In the genomic region with DNA sequence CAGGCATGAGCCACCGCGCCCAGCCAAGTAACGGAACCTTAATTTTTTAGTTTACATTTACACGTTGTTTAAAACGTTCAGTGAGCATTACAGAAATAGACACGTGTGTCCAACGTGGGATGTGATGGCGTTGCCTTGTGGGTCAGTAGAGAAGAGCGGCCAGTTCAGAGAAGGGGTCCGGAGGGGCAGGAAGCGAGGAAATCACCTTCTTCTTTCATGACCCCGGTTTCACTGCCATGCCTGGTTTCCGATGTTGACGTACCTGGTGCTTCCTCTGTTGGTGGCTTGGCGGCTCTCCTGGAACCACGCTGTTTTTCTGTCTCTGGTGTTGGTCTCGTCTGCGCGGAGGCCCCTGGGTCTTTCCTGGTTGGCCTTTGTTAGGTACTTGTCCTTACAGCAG, we compare ENCODE assay signal across 15 cellular contexts. TPM values are rescaled to one million over a fixed set of nuclear protein-coding genes. Genes with fewer than 3 reads are reported as not detected.
DNase-seq lines count a peak whose midpoint lies in the region; TF ChIP-seq lines count a peak whose summit lies in the region.
"Had no signal": no experiment of that assay in that cellular context is flagged by ENCODE, and none has a peak within 500 bp of the region (broad histone marks: within the 10 kb centered on the region; RNA-seq: fewer than 3 reads in every experiment).

No MANE protein-coding gene starts in this region.

- CTCF ChIA-PET in A673 (lab: Charles Lee), result no interaction called here

- POLR2A ChIA-PET in A673 (lab: Charles Lee; ENCODE audit: low non-redundant PET), result no interaction called here

- H3K9ac ChIP-seq in SK-N-MC (ENCODE audit: insufficient read length), result no peak overlapping the region

- peak overlapping the region; percentile 62 for H3K27ac Mint-ChIP-seq in activated naive CD4-positive, alpha-beta T cell treated with anti-CD3 and anti-CD28 coated beads, Interleukin-2, amount 50 U/mL, for 24 hours
- no peak overlapping the region for H3K27ac Mint-ChIP-seq in neural crest cell (ENCODE audit: unreplicated experiment)
- H3K27ac Mint-ChIP-seq: CD4-positive, alpha-beta T cell had no signal

- H3K27me3 Mint-ChIP-seq in activated naive CD4-positive, alpha-beta T cell treated with anti-CD3 and anti-CD28 coated beads, Interleukin-2, amount 50 U/mL, for 24 hours, result no peaks in the 10 kb centered on the region
- H3K27me3 Mint-ChIP-seq in neural crest cell (ENCODE audit: low read depth), result no peaks in the 10 kb centered on the region
- H3K27me3 Mint-ChIP-seq: CD4-positive, alpha-beta T cell had no signal

- H3K4me1 Mint-ChIP-seq in activated naive CD4-positive, alpha-beta T cell treated with anti-CD3 and anti-CD28 coated beads, Interleukin-2, amount 50 U/mL, for 24 hours, result no peaks in the 10 kb centered on the region
- no peaks in the 10 kb centered on the region for H3K4me1 Mint-ChIP-seq in neural crest cell

- no peaks in the 10 kb centered on the region for H3K27me3 ChIP-seq in A673 (replicated peaks; ENCODE audit: insufficient read depth, low read depth, low read length, poor library complexity)

- H3K9me3 Mint-ChIP-seq in activated naive CD4-positive, alpha-beta T cell treated with anti-CD3 and anti-CD28 coated beads, Interleukin-2, amount 50 U/mL, for 24 hours, result no peaks in the 10 kb centered on the region
- no peaks in the 10 kb centered on the region for H3K9me3 Mint-ChIP-seq in neural crest cell
- H3K9me3 Mint-ChIP-seq: CD4-positive, alpha-beta T cell had no signal

- no peak for TF ChIP-seq CTCF in A673 (conservative IDR thresholded peaks at IDR 0.05; ENCODE audit: low read depth, low read length)
- TF ChIP-seq CTCF in neural crest cell (conservative IDR thresholded peaks at IDR 0.05), result no peak

- DNase-seq in activated naive CD4-positive, alpha-beta T cell treated with anti-CD3 and anti-CD28 coated beads, Interleukin-2, amount 50 U/mL, for 16 hours, result no peak
- DNase-seq in A673 (ENCODE audit: low spot score) (no peak), SK-N-MC (ENCODE audit: low read depth, low spot score) (no peak), neural crest cell (ENCODE audit: low read depth, low spot score) (no peak), LoVo (ENCODE audit: low spot score) (no peak), H4 (ENCODE audit: low spot score) (no peak)
- DNase-seq: ACHN; C1 segment of cervical spinal cord; Calu3; CD4-positive, alpha-beta T cell; DMS 273 treated with DMSO at 0.1 percent for 48 hours had no signal

- H3K9me3 ChIP-seq in A673 (ENCODE audit: low read depth, low read length, poor library complexity, severe bottlenecking), result no peaks in the 10 kb centered on the region
- H3K9me3 ChIP-seq in SK-N-MC (ENCODE audit: low read depth, low read length), result no peaks in the 10 kb centered on the region

- intact Hi-C loops in A673 (cut with micrococcal nuclease; ENCODE audit: unreplicated experiment), result loop anchor here (10.0 kb wide), 1 partner anchor 236 kb away; a partner anchor contains a TSS

- no TSS peak for BruUV-seq in A673 (replicated peaks; lab: Mats Ljungman, UMichigan)

- H3K4me3 Mint-ChIP-seq in activated naive CD4-positive, alpha-beta T cell treated with anti-CD3 and anti-CD28 coated beads, Interleukin-2, amount 50 U/mL, for 24 hours, result no peak overlapping the region
- peak overlapping the region; percentile 15 for H3K4me3 Mint-ChIP-seq in neural crest cell
- H3K4me3 Mint-ChIP-seq: CD4-positive, alpha-beta T cell had no signal

- H3K4me3 ChIP-seq in A673 (ENCODE audit: low read depth, low read length, poor library complexity, severe bottlenecking) (no peak overlapping the region), SK-N-MC (no peak overlapping the region)

- peaks cover 39% of the 10 kb centered on the region for H3K4me1 ChIP-seq in A673 (ENCODE audit: insufficient read depth, low read length, poor library complexity, severe bottlenecking)

- peaks cover 23% of the 10 kb centered on the region for H3K36me3 ChIP-seq in A673 (ENCODE audit: insufficient read depth, low read length, poor library complexity, severe bottlenecking)
- H3K36me3 ChIP-seq in SK-N-MC (ENCODE audit: insufficient read depth, low read length), result peaks cover 42% of the 10 kb centered on the region

- peaks cover 4% of the 10 kb centered on the region for H3K36me3 Mint-ChIP-seq in activated naive CD4-positive, alpha-beta T cell treated with anti-CD3 and anti-CD28 coated beads, Interleukin-2, amount 50 U/mL, for 24 hours
- H3K36me3 Mint-ChIP-seq in neural crest cell (ENCODE audit: low read depth), result peaks cover 30% of the 10 kb centered on the region

- peak overlapping the region; percentile 91 for H3K27ac ChIP-seq in A673 (ENCODE audit: low read depth, low read length, poor library complexity, severe bottlenecking)
- H3K27ac ChIP-seq in SK-N-MC, result peak overlapping the region; percentile 67; the same call in 1 of the 2 replicates
- H3K27ac ChIP-seq: 22Rv1, HL-60 had no signal

RNA-seq across cellular contexts. Expression of a gene that starts 42.8 kb away (rescaled TPM):
- 83.5 and 83.9 TPM in 2 replicates for total RNA-seq in A673 (2021)
- 58.5 and 61.2 TPM in 2 replicates for total RNA-seq in neural crest cell
- 26.1 and 42.5 TPM in 2 replicates for total RNA-seq in H4 (2014; rRNA removed; shearing (Covaris generic))

RNA-seq across cellular contexts. Expression of a gene that starts 59.5 kb away (rescaled TPM):
- total RNA-seq in A673 (2021) (0.47 and 1.7 TPM in 2 replicates), neural crest cell (0.77 and 0.91 TPM in 2 replicates)
- total RNA-seq in H4 (2014; rRNA removed; shearing (Covaris generic)), result not detected in 2 replicates
- total RNA-seq: Daoy had no signal
